Comparison of ENCODE assay signal across 29 cellular contexts in genomic region chrX:48827654-48827968, GRCh38. TPM values are rescaled to one million over a fixed set of nuclear protein-coding genes. Genes with fewer than 3 reads are reported as not detected.
DNase-seq lines count a peak whose midpoint lies in the region; ATAC-seq and TF ChIP-seq lines count a peak whose summit lies in the region.
"Had no signal": no experiment of that assay in that cellular context is flagged by ENCODE, and none has a peak within 500 bp of the region (broad histone marks: within the 10 kb centered on the region; RNA-seq: fewer than 3 reads in every experiment).

No MANE protein-coding gene starts in this region.

- H3K9me3 ChIP-seq in CD4-positive, alpha-beta T cell (ENCODE audit: control insufficient read depth, low read length) = no peaks in the 10 kb centered on the region
- H3K9me3 ChIP-seq in prostate gland = no peaks in the 10 kb centered on the region
- H3K9me3 ChIP-seq: transverse colon had no signal

- H3K4me1 ChIP-seq in GM23338 (ENCODE audit: insufficient read depth) (no peaks in the 10 kb centered on the region), prostate gland (replicated peaks) (no peaks in the 10 kb centered on the region)

- peaks cover 6% of the 10 kb centered on the region for H3K36me3 Mint-ChIP-seq in CD4-positive, alpha-beta T cell (ENCODE audit: low read depth)
- H3K36me3 Mint-ChIP-seq in GM23338 (ENCODE audit: low read depth) (peaks cover 21% of the 10 kb centered on the region; the same call in 2 of the 3 replicates), naive B cell (peaks cover 0 to 14% of the 10 kb centered on the region in 2 donors)
- no peaks in the 10 kb centered on the region for H3K36me3 Mint-ChIP-seq in activated naive CD8-positive, alpha-beta T cell treated with anti-CD3 and anti-CD28 coated beads, Interleukin-2, amount 10 ng/mL, durations not matched to agents 7 days and 5 days

- H3F3A ChIP-seq in GM23338 (replicated peaks; ENCODE audit: low read depth) = no peaks in the 10 kb centered on the region

- CTCF ChIA-PET in CD4-positive, alpha-beta T cell (lab: Charles Lee) = no interaction called here

- DNase-seq in CD4-positive, alpha-beta T cell = no peak
- DNase-seq in GM23338 (ENCODE audit: low spot score) (no peak), naive B cell (no peak), hippocampal formation (lab: John Stamatoyannopoulos, UW) (no peak), prostate gland (ENCODE audit: low spot score) (no peak)
- no peak for DNase-seq in activated naive CD8-positive, alpha-beta T cell treated with anti-CD3 and anti-CD28 coated beads, Interleukin-2, amount 10 ng/mL, durations not matched to agents 7 days and 5 days
- DNase-seq: activated CD8-positive, alpha-beta memory T cell treated with anti-CD3 and anti-CD28 coated beads for 24 hours; activated naive CD4-positive, alpha-beta T cell treated with anti-CD3 and anti-CD28 coated beads for 36 hours; activated T-cell treated with anti-CD3 and anti-CD28 coated beads, Interleukin-2, amount 50 U/mL, for 48 hours; caudate nucleus; GOT3; NCI-H1694; NCI-H524 treated with DMSO at 0.1 percent for 48 hours; occipital lobe; SHP77 treated with DMSO at 0.1 percent for 48 hours; small intestine; stimulated activated CD4-positive, alpha-beta T cell treated with anti-CD3 and anti-CD28 coated beads, Interleukin-4, amount 100 ng/mL, for 24 hours; stomach; SW 1271; transverse colon had no signal

- no peaks in the 10 kb centered on the region for H3K79me2 ChIP-seq in GM23338 (replicated peaks; ENCODE audit: insufficient read depth)

- no peaks in the 10 kb centered on the region for H4K20me1 ChIP-seq in GM23338 (replicated peaks; ENCODE audit: insufficient read depth)

- H3K9me2 ChIP-seq in GM23338 (ENCODE audit: insufficient read depth) = no peaks in the 10 kb centered on the region

- WGBS in prostate gland = 56% methylated on average over 4 of the region's 4 CpGs

- no peak for TF ChIP-seq CTCF in CD4-positive, alpha-beta T cell (IDR thresholded peaks at IDR 0.05)
- TF ChIP-seq CTCF in GM23338 (conservative IDR thresholded peaks at IDR 0.05; ENCODE audit: low read depth in 2 of 2) (no peak), prostate gland (IDR thresholded peaks at IDR 0.05) (no peak)

- H3K9me3 Mint-ChIP-seq in CD4-positive, alpha-beta T cell = no peaks in the 10 kb centered on the region
- H3K9me3 Mint-ChIP-seq in GM23338 (peaks cover 3% of the 10 kb centered on the region; the same call in 1 of the 3 replicates), naive B cell (peaks cover 0 to 4% (median 0%) of the 10 kb centered on the region in 7 donors)
- H3K9me3 Mint-ChIP-seq in activated naive CD8-positive, alpha-beta T cell treated with anti-CD3 and anti-CD28 coated beads, Interleukin-2, amount 10 ng/mL, durations not matched to agents 7 days and 5 days = no peaks in the 10 kb centered on the region
- H3K9me3 Mint-ChIP-seq: activated naive CD4-positive, alpha-beta T cell treated with anti-CD3 and anti-CD28 coated beads for 36 hours; dendritic cell treated with granulocyte-macrophage colony-stimulating factor and Interleukin-4, amounts not matched to agents 40 ng/mL and 50 ng/mL, for 4 days had no signal

- H3K4me3 ChIP-seq in GM23338 (peak overlapping the region; percentile 55), prostate gland (no peak overlapping the region)
- H3K4me3 ChIP-seq: stomach, transverse colon had no signal

- H3K27ac Mint-ChIP-seq in CD4-positive, alpha-beta T cell = no peak overlapping the region
- H3K27ac Mint-ChIP-seq in GM23338 = 0 out of 2 replicates have a peak overlapping the region, but pooled peaks have one; percentile 56
- no peak overlapping the region for H3K27ac Mint-ChIP-seq in activated naive CD8-positive, alpha-beta T cell treated with anti-CD3 and anti-CD28 coated beads, Interleukin-2, amount 10 ng/mL, durations not matched to agents 7 days and 5 days
- H3K27ac Mint-ChIP-seq in naive B cell = no peak overlapping the region
- H3K27ac Mint-ChIP-seq: activated naive CD4-positive, alpha-beta T cell treated with anti-CD3 and anti-CD28 coated beads for 36 hours; dendritic cell treated with granulocyte-macrophage colony-stimulating factor and Interleukin-4, amounts not matched to agents 40 ng/mL and 50 ng/mL, for 4 days had no signal

- ATAC-seq in CD4-positive, alpha-beta T cell (ENCODE audit: poor library complexity) = no peak
- ATAC-seq in GM23338 = no peak
- no peak for ATAC-seq in activated naive CD8-positive, alpha-beta T cell treated with anti-CD3 and anti-CD28 coated beads, Interleukin-2, amount 10 ng/mL, durations not matched to agents 7 days and 5 days (ENCODE audit: low read depth)
- ATAC-seq in naive B cell (ENCODE audit: low read depth in 2 of 2) = no peak
- ATAC-seq in HG02678 (IDR thresholded peaks at IDR 0.05; ENCODE audit: unreplicated experiment) = no peak
- no peak for ATAC-seq in HG03354 (IDR thresholded peaks at IDR 0.05; ENCODE audit: poor library complexity, severe bottlenecking, unreplicated experiment)
- ATAC-seq: Panc1 had no signal

- H3K27me3 ChIP-seq in CD4-positive, alpha-beta T cell (ENCODE audit: control insufficient read depth, insufficient read depth, low read length) = peaks cover 47% of the 10 kb centered on the region
- H3K27me3 ChIP-seq in GM23338 (ENCODE audit: insufficient read depth) = peaks cover 52% of the 10 kb centered on the region
- no peaks in the 10 kb centered on the region for H3K27me3 ChIP-seq in prostate gland (replicated peaks; ENCODE audit: insufficient read depth)

- peak overlapping the region; percentile 78 for H3K4me2 ChIP-seq in GM23338

- H3K4me1 Mint-ChIP-seq in CD4-positive, alpha-beta T cell (ENCODE audit: low read depth) = peaks cover 4% of the 10 kb centered on the region
- peaks cover 7% of the 10 kb centered on the region for H3K4me1 Mint-ChIP-seq in GM23338
- H3K4me1 Mint-ChIP-seq in activated naive CD8-positive, alpha-beta T cell treated with anti-CD3 and anti-CD28 coated beads, Interleukin-2, amount 10 ng/mL, durations not matched to agents 7 days and 5 days = no peaks in the 10 kb centered on the region
- peaks cover 5 to 9% (median 6%) of the 10 kb centered on the region in 3 donors for H3K4me1 Mint-ChIP-seq in naive B cell

- H2AFZ ChIP-seq in GM23338 = 0 out of 2 replicates have a peak overlapping the region, but pooled peaks have one; percentile 32

- POLR2A ChIA-PET in CD4-positive, alpha-beta T cell (lab: Charles Lee) = no interaction called here
- POLR2A ChIA-PET in activated naive CD8-positive, alpha-beta T cell treated with anti-CD3 and anti-CD28 coated beads, Interleukin-2, amount 10 ng/mL, durations not matched to agents 7 days and 5 days (lab: Charles Lee) = interaction anchor here (0.7 kb wide), 1 partner anchor 129 kb away, joined by 6 read pairs; no protein-coding TSS in a partner anchor

- H3K27ac ChIP-seq in CD4-positive, alpha-beta T cell (ENCODE audit: low read depth, low read length) = no peak overlapping the region
- H3K27ac ChIP-seq in GM23338 (ENCODE audit: low read depth) (no peak overlapping the region), prostate gland (no peak overlapping the region)
- H3K27ac ChIP-seq: stomach, transverse colon had no signal

- intact Hi-C loops in CD4-positive, alpha-beta T cell (cut with DNase I, micrococcal nuclease) = no loop called here
- intact Hi-C loops in prostate gland (cut with DNase I) = no loop called here

- no peak for TF ChIP-seq POLR2A in prostate gland (IDR thresholded peaks at IDR 0.05)

- peaks cover 37% of the 10 kb centered on the region for H3K27me3 Mint-ChIP-seq in CD4-positive, alpha-beta T cell
- peaks cover 33% of the 10 kb centered on the region for H3K27me3 Mint-ChIP-seq in GM23338 (ENCODE audit: insufficient read depth, low read depth, poor library complexity)
- peaks cover 21% of the 10 kb centered on the region for H3K27me3 Mint-ChIP-seq in activated naive CD8-positive, alpha-beta T cell treated with anti-CD3 and anti-CD28 coated beads, Interleukin-2, amount 10 ng/mL, durations not matched to agents 7 days and 5 days
- peaks cover 27 to 39% (median 32%) of the 10 kb centered on the region in 3 donors for H3K27me3 Mint-ChIP-seq in naive B cell

- H3K36me3 ChIP-seq in GM23338 (ENCODE audit: insufficient read depth) (no peaks in the 10 kb centered on the region), prostate gland (no peaks in the 10 kb centered on the region)
- H3K36me3 ChIP-seq: transverse colon had no signal

- H3K4me3 Mint-ChIP-seq in CD4-positive, alpha-beta T cell = peak overlapping the region; percentile 45
- H3K4me3 Mint-ChIP-seq in GM23338 (peak overlapping the region; percentile 71), naive B cell (peak overlapping the region in 6 of 8 donors; percentile 57 to 85 (median 77))
- H3K4me3 Mint-ChIP-seq in activated naive CD8-positive, alpha-beta T cell treated with anti-CD3 and anti-CD28 coated beads, Interleukin-2, amount 10 ng/mL, durations not matched to agents 7 days and 5 days = peak overlapping the region; percentile 61
- H3K4me3 Mint-ChIP-seq: activated naive CD4-positive, alpha-beta T cell treated with anti-CD3 and anti-CD28 coated beads for 36 hours; dendritic cell treated with granulocyte-macrophage colony-stimulating factor and Interleukin-4, amounts not matched to agents 40 ng/mL and 50 ng/mL, for 4 days had no signal

RNA-seq across cellular contexts. Expression of gene ERAS, which starts 1.3 kb away (rescaled TPM):
- total RNA-seq in CD4-positive, alpha-beta T cell = not detected
- total RNA-seq in GM23338 (2014; rRNA removed; shearing (Covaris generic)) = 1.3 TPM in 1 of 2 replicates, not detected in the other
- polyA plus RNA-seq in GM23338 (2016; fragmentation: Nextera tagmentation; extraction: Ambion mirVana) = 1.7 and 2.4 TPM in 2 replicates
- not detected for total RNA-seq in activated naive CD8-positive, alpha-beta T cell treated with anti-CD3 and anti-CD28 coated beads, Interleukin-2, amount 10 ng/mL, durations not matched to agents 7 days and 5 days
- polyA plus RNA-seq in naive B cell (ENCODE audit: low read depth in 6 of 6) = under 1 TPM in 2 of 6 donors, not detected in 4; 0.51 to 0.92 TPM
- not detected for total RNA-seq in prostate gland
- total RNA-seq: activated naive CD4-positive, alpha-beta T cell treated with anti-CD3 and anti-CD28 coated beads for 36 hours; astrocyte; fibroblast of lung; HT1080; lung microvascular endothelial cell; occipital lobe; stomach; transverse colon had no signal
- polyA plus RNA-seq: stomach had no signal

RNA-seq across cellular contexts. Expression of gene PCSK1N, which starts 7.8 kb away (rescaled TPM):
- total RNA-seq in CD4-positive, alpha-beta T cell = 1 to 10 TPM; 3.5 to 4.9 TPM
- 4.0 and 15.6 TPM in 2 replicates for total RNA-seq in GM23338 (2014; rRNA removed; shearing (Covaris generic))
- polyA plus RNA-seq in GM23338 (2016; fragmentation: Nextera tagmentation; extraction: Ambion mirVana) = 12.8 and 16.5 TPM in 2 replicates
- total RNA-seq in activated naive CD8-positive, alpha-beta T cell treated with anti-CD3 and anti-CD28 coated beads, Interleukin-2, amount 10 ng/mL, durations not matched to agents 7 days and 5 days = 1 to 10 TPM in 1 of 2 experiments, under 1 TPM in 1; 0.68 to 1.2 TPM
- polyA plus RNA-seq in naive B cell (ENCODE audit: low read depth in 6 of 6) = under 1 TPM in 1 of 6 donors, not detected in 5; 0.57 TPM
- total RNA-seq in prostate gland = 10 to 100 TPM; 45.4 to 77.7 TPM
- total RNA-seq: HT1080 had no signal

RNA-seq across cellular contexts. Expression of gene HDAC6, which starts 25.7 kb away (rescaled TPM):
- 10 to 100 TPM; 95.2 to 95.7 TPM for total RNA-seq in CD4-positive, alpha-beta T cell
- 49.8 and 61.2 TPM in 2 replicates for total RNA-seq in GM23338 (2014; rRNA removed; shearing (Covaris generic))
- 29.7 and 33.0 TPM in 2 replicates for polyA plus RNA-seq in GM23338 (2016; fragmentation: Nextera tagmentation; extraction: Ambion mirVana)
- total RNA-seq in activated naive CD8-positive, alpha-beta T cell treated with anti-CD3 and anti-CD28 coated beads, Interleukin-2, amount 10 ng/mL, durations not matched to agents 7 days and 5 days = 100 to 1,000 TPM; 107 to 113 TPM
- polyA plus RNA-seq in naive B cell (ENCODE audit: low read depth in 6 of 6) = 10 to 100 TPM; 11.9 to 26.6 (median 21.2) TPM
- total RNA-seq in prostate gland = 100 to 1,000 TPM; 102 to 113 TPM

RNA-seq across cellular contexts. Expression of gene GATA1, which starts 41.2 kb away (rescaled TPM):
- total RNA-seq in CD4-positive, alpha-beta T cell = not detected
- total RNA-seq in GM23338 (2014; rRNA removed; shearing (Covaris generic)) = not detected in 2 replicates
- polyA plus RNA-seq in GM23338 (2016; fragmentation: Nextera tagmentation; extraction: Ambion mirVana) (not detected in 2 replicates), naive B cell (ENCODE audit: low read depth in 6 of 6) (under 1 TPM in 2 of 6 donors, not detected in 4; 0.23 to 0.27 TPM)
- total RNA-seq in activated naive CD8-positive, alpha-beta T cell treated with anti-CD3 and anti-CD28 coated beads, Interleukin-2, amount 10 ng/mL, durations not matched to agents 7 days and 5 days = not detected
- total RNA-seq in prostate gland = not detected
- total RNA-seq: activated naive CD4-positive, alpha-beta T cell treated with anti-CD3 and anti-CD28 coated beads for 36 hours; astrocyte; fibroblast of lung; HT1080; lung microvascular endothelial cell; renal cortical epithelial cell; transverse colon had no signal
- polyA plus RNA-seq: fibroblast of lung had no signal
